ENCODE assay signal across 19 cellular contexts in the genomic region with DNA sequence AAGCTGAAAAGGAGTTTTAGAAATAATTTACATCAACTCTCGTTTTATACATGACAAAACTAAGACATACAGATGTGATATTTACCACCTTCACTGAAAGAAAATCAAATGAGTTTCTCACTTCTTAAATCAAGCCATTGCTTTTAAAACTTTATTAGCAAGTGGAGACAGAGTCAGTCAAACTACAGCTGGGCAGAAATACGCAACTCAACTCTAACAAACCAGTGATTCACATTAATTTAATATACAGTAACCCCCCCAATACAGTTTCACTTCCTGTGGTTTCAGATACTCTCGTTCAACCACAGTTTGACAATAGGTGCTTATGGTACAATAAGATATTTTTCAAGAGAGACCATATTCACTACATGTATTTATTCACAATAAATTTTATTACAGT.
"Had no signal": no experiment of that assay in that cellular context is flagged by ENCODE, and none has a peak within 500 bp of the region (broad histone marks: within the 10 kb centered on the region; RNA-seq: fewer than 3 reads in every experiment).

No MANE protein-coding gene starts in this region.

- H3K27me3 Mint-ChIP-seq: activated CD4-positive, alpha-beta T cell treated with anti-CD3 and anti-CD28 coated beads for 36 hours; activated naive CD8-positive, alpha-beta T cell; natural killer cell treated with Interleukin-12 subunit alpha and Interleukin-12 subunit beta and Interleukin-15 and Interleukin-18, amount 100 ng/mL, for 72 hours; stimulated activated naive CD8-positive, alpha-beta T cell treated with anti-CD3 and anti-CD28 coated beads, Interleukin-15, amount 100 ng/mL, for 72 hours; type B pancreatic cell had no signal

- ATAC-seq: activated CD4-positive, alpha-beta T cell treated with anti-CD3 and anti-CD28 coated beads for 36 hours; lower lobe of right lung; natural killer cell treated with Interleukin-12 subunit alpha and Interleukin-12 subunit beta and Interleukin-15 and Interleukin-18, amount 100 ng/mL, for 72 hours; sciatic nerve; stimulated activated naive CD8-positive, alpha-beta T cell treated with anti-CD3 and anti-CD28 coated beads, Interleukin-15, amount 100 ng/mL, for 72 hours had no signal

- H2AFZ ChIP-seq: parathyroid adenoma had no signal

- H3K27ac ChIP-seq: lower lobe of right lung, parathyroid adenoma, suprapubic skin, WERI-Rb-1 had no signal

- DNase-seq: activated CD4-positive, alpha-beta T cell treated with anti-CD3 and anti-CD28 coated beads for 36 hours; activated CD4-positive, alpha-beta T cell treated with anti-CD3 and anti-CD28 coated beads, Interleukin-2, amount 50 U/mL, for 48 hours; dermis blood vessel endothelial cell; effector memory CD4-positive, alpha-beta T cell; hippocampal formation; islet precursor cell; left colon; lower lobe of right lung; stimulated activated CD4-positive, alpha-beta T cell treated with anti-CD3 and anti-CD28 coated beads, Interleukin-4, amount 100 ng/mL, for 1 hour; stimulated activated naive CD8-positive, alpha-beta T cell treated with anti-CD3 and anti-CD28 coated beads, Interleukin-15, amount 100 ng/mL, for 72 hours; WERI-Rb-1 had no signal

- H3K9ac ChIP-seq: parathyroid adenoma had no signal

- H3K4me3 ChIP-seq: lower lobe of right lung, smooth muscle cell, suprapubic skin had no signal

- H3K9me3 ChIP-seq: lower lobe of right lung, suprapubic skin had no signal

- H3K4me3 Mint-ChIP-seq: activated CD4-positive, alpha-beta T cell treated with anti-CD3 and anti-CD28 coated beads for 36 hours; activated naive CD8-positive, alpha-beta T cell; activated T-helper 1 cell treated with anti-CD3 and anti-CD28 coated beads, Interleukin-12 subunit alpha, Interleukin-12 subunit beta, Interleukin-2, Interleukin-4 antibody, amounts not matched to agents 30 ng/mL and 10 ng/mL and 1 ng/mL, durations not matched to agents 14 hours and 24 hours and 36 hours; natural killer cell treated with Interleukin-12 subunit alpha and Interleukin-12 subunit beta and Interleukin-15 and Interleukin-18, amount 100 ng/mL, for 72 hours; stimulated activated naive CD8-positive, alpha-beta T cell treated with anti-CD3 and anti-CD28 coated beads, Interleukin-15, amount 100 ng/mL, for 72 hours; type B pancreatic cell had no signal

- H3K4me2 ChIP-seq: smooth muscle cell had no signal

- H3K36me3 Mint-ChIP-seq: activated naive CD8-positive, alpha-beta T cell; natural killer cell treated with Interleukin-12 subunit alpha and Interleukin-12 subunit beta and Interleukin-15 and Interleukin-18, amount 100 ng/mL, for 72 hours; type B pancreatic cell had no signal

- H3K4me1 Mint-ChIP-seq: activated CD4-positive, alpha-beta T cell treated with anti-CD3 and anti-CD28 coated beads for 36 hours; stimulated activated naive CD8-positive, alpha-beta T cell treated with anti-CD3 and anti-CD28 coated beads, Interleukin-15, amount 100 ng/mL, for 72 hours had no signal

- H3K9me3 Mint-ChIP-seq: activated T-helper 1 cell treated with anti-CD3 and anti-CD28 coated beads, Interleukin-12 subunit alpha, Interleukin-12 subunit beta, Interleukin-2, Interleukin-4 antibody, amounts not matched to agents 30 ng/mL and 10 ng/mL and 1 ng/mL, durations not matched to agents 14 hours and 24 hours and 36 hours; type B pancreatic cell had no signal

- H3K27ac Mint-ChIP-seq: activated CD4-positive, alpha-beta T cell treated with anti-CD3 and anti-CD28 coated beads for 36 hours; activated naive CD8-positive, alpha-beta T cell; activated T-helper 1 cell treated with anti-CD3 and anti-CD28 coated beads, Interleukin-12 subunit alpha, Interleukin-12 subunit beta, Interleukin-2, Interleukin-4 antibody, amounts not matched to agents 30 ng/mL and 10 ng/mL and 1 ng/mL, durations not matched to agents 14 hours and 24 hours and 36 hours; natural killer cell treated with Interleukin-12 subunit alpha and Interleukin-12 subunit beta and Interleukin-15 and Interleukin-18, amount 100 ng/mL, for 72 hours; stimulated activated naive CD8-positive, alpha-beta T cell treated with anti-CD3 and anti-CD28 coated beads, Interleukin-15, amount 100 ng/mL, for 72 hours; type B pancreatic cell had no signal

- H3K79me2 ChIP-seq: parathyroid adenoma had no signal

- H3K27me3 ChIP-seq: suprapubic skin had no signal

- H3K36me3 ChIP-seq: lower lobe of right lung, suprapubic skin, WERI-Rb-1 had no signal

- H3K4me1 ChIP-seq: lower lobe of right lung, parathyroid adenoma, suprapubic skin had no signal
